ENCODE assay signal across 11 cellular contexts in the genomic region with DNA sequence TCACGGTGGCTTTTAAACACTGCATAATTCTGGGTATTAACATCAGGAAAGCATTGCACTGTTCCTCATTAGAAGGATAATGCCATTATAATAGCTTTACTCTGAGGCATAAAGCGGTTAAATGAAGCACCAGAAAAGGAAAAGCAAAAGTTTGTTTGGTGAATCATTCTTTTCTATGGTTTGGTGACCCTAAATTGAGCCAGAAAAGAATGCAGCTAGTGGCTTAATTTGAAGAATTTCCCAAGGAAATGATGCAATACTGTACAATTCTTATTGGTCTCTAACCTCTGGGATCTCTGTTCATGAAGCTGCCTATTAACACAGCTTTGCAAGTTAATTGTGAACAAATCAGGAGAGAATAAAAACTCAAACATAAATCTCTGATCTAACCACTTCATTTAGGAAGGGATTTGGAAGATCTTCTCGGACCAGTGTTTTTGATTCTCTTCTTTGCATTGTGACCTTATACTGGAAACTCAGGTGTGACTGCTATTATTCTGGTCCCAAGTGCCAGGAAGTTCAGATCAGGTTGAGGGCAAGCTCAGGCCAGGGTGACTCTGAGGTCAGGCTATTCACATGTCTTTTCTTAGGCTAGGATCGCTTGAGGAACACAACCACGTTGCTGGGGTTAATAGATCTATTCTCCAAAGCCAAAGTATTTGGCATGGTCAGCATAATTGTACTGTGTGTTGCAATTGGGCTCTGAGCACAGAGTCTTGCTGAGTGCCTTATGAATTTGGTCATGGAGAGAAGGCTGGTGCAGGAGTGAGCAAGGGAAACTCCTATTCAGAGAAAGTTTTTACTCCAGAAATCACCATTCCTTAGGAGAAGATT. TPM values are rescaled to one million over a fixed set of nuclear protein-coding genes. Genes with fewer than 3 reads are reported as not detected.
DNase-seq lines count a peak whose midpoint lies in the region; ATAC-seq, FAIRE-seq and TF ChIP-seq lines count a peak whose summit lies in the region.
"Had no signal": no experiment of that assay in that cellular context is flagged by ENCODE, and none has a peak within 500 bp of the region (broad histone marks: within the 10 kb centered on the region; RNA-seq: fewer than 3 reads in every experiment).

No MANE protein-coding gene starts in this region.

- no peak for ATAC-seq in GM21576 (IDR thresholded peaks at IDR 0.05; ENCODE audit: unreplicated experiment)

- H3K4me1 ChIP-seq in ACC112 (ENCODE audit: control insufficient read depth, insufficient read depth, low read length, unreplicated experiment) (peaks cover 46% of the 10 kb centered on the region), endodermal cell (ENCODE audit: control insufficient read depth, insufficient read depth, low read length) (no peaks in the 10 kb centered on the region)

- no peak overlapping the region for H3K9ac ChIP-seq in endodermal cell (ENCODE audit: extremely low read depth, low read length, poor library complexity, severe bottlenecking)

- TF ChIP-seq CTCF in endodermal cell (conservative IDR thresholded peaks at IDR 0.05) = no peak

- peaks cover 72% of the 10 kb centered on the region for H3K27me3 Mint-ChIP-seq in endodermal cell (ENCODE audit: insufficient read depth)

- H2AFZ ChIP-seq in ACC112 (ENCODE audit: low read length, unreplicated experiment) = peak overlapping the region; percentile 25

- H3K36me3 ChIP-seq in ACC112 (ENCODE audit: insufficient read depth, low read length) (no peaks in the 10 kb centered on the region), endodermal cell (ENCODE audit: control insufficient read depth, insufficient read depth, low read length) (no peaks in the 10 kb centered on the region)

- CTCF ChIA-PET in HEK293T (lab: Yijun Ruan, JAX) = no interaction called here

- no peaks in the 10 kb centered on the region for H3K4me1 Mint-ChIP-seq in endodermal cell

- peaks cover 2% of the 10 kb centered on the region for H3K9me3 Mint-ChIP-seq in endodermal cell
- H3K9me3 Mint-ChIP-seq: activated CD4-positive, alpha-beta memory T cell treated with anti-CD3 and anti-CD28 coated beads for 36 hours had no signal

- DNase-seq in HTR-8/SVneo (ENCODE audit: insufficient read length, low spot score) = peak; percentile 68
- peak; percentile 93 for DNase-seq in astrocyte of the hippocampus (ENCODE audit: low read depth, low spot score)
- peak; percentile 89 for DNase-seq in kidney glomerular epithelial cell (lab: John Stamatoyannopoulos, UW)
- no peak for DNase-seq in NCI-H187 (lab: John Stamatoyannopoulos, UW)
- DNase-seq in HEK293T (ENCODE audit: extremely low spot score) = no peak
- DNase-seq in endodermal cell = no peak
- DNase-seq: activated CD4-positive, alpha-beta memory T cell treated with anti-CD3 and anti-CD28 coated beads for 36 hours; GDM1 had no signal

- H3K9me3 ChIP-seq in endodermal cell (ENCODE audit: control insufficient read depth, low read length) = no peaks in the 10 kb centered on the region

- H3K4me3 ChIP-seq in ACC112 (ENCODE audit: low read depth, low read length) = peak overlapping the region; percentile 63
- no peak overlapping the region for H3K4me3 ChIP-seq in endodermal cell (ENCODE audit: low read length)
- H3K4me3 ChIP-seq: lung had no signal

- no peak overlapping the region for H3K4me3 Mint-ChIP-seq in endodermal cell
- H3K4me3 Mint-ChIP-seq: activated CD4-positive, alpha-beta memory T cell treated with anti-CD3 and anti-CD28 coated beads for 36 hours had no signal

- H3K27me3 ChIP-seq in ACC112 (ENCODE audit: insufficient read depth, low read length) (no peaks in the 10 kb centered on the region), endodermal cell (ENCODE audit: control insufficient read depth, insufficient read depth, low read length, poor library complexity, severe bottlenecking) (peaks cover 40% of the 10 kb centered on the region)

- no peaks in the 10 kb centered on the region for H3K79me2 ChIP-seq in ACC112 (ENCODE audit: control insufficient read depth, insufficient read depth, low read length, unreplicated experiment)

- POLR2A ChIA-PET in HEK293T (lab: Yijun Ruan, JAX) = interaction anchor here (0.7 kb wide), 1 partner anchor 10 kb away, joined by 5 read pairs; no protein-coding TSS in a partner anchor

- 69 to 70% methylated on average over 5 of the region's 5 CpGs for WGBS in endodermal cell (ENCODE audit: insufficient coverage in 1 of 2, insufficient read length in 1 of 2), 2 experiments

- H3K27ac ChIP-seq in ACC112 (ENCODE audit: low read depth, low read length) (peak overlapping the region; percentile 98), endodermal cell (ENCODE audit: low read depth, low read length) (no peak overlapping the region)

- H3K27ac Mint-ChIP-seq in endodermal cell = no peak overlapping the region
- H3K27ac Mint-ChIP-seq: activated CD4-positive, alpha-beta memory T cell treated with anti-CD3 and anti-CD28 coated beads for 36 hours had no signal

- H3K36me3 Mint-ChIP-seq in endodermal cell (ENCODE audit: low read depth) = no peaks in the 10 kb centered on the region

- FAIRE-seq in HTR-8/SVneo (lab: Jason Lieb, UNC) = peak; percentile 31

TF ChIP-seq in HEK293T, 16 proteins besides CTCF, POLR2A, EP300 and RAD21:
- TF ChIP-seq CTBP1 (IDR thresholded peaks at IDR 0.05; ENCODE audit: borderline replicate concordance) = no peak
- TF ChIP-seq NFRKB (IDR thresholded peaks at IDR 0.05) = no peak
- no peak for TF ChIP-seq LEF1 (IDR thresholded peaks at IDR 0.05; ENCODE audit: borderline replicate concordance)

RNA-seq across cellular contexts. Expression of a gene that starts 11.3 kb away (rescaled TPM):
- total RNA-seq in endodermal cell = 10 to 100 TPM; 78.7 to 96.9 TPM
- polyA plus RNA-seq in endodermal cell (2013, experiment 1 of 2) = 68.2 TPM
- 64.7 TPM for polyA plus RNA-seq in endodermal cell (2013, experiment 2 of 2)

Comparison
In these comparisons a context has a peak if more than half of its experiments do, and no peak if none do; other contexts are left out.
1. DNase-seq: peak in HTR-8/SVneo (single experiment), astrocyte of the hippocampus (single experiment) and kidney glomerular epithelial cell (single experiment); none in NCI-H187 (0 of 2), HEK293T (single experiment) and endodermal cell (single experiment).